8 cellular contexts compared by ENCODE assay signal in the genomic region with DNA sequence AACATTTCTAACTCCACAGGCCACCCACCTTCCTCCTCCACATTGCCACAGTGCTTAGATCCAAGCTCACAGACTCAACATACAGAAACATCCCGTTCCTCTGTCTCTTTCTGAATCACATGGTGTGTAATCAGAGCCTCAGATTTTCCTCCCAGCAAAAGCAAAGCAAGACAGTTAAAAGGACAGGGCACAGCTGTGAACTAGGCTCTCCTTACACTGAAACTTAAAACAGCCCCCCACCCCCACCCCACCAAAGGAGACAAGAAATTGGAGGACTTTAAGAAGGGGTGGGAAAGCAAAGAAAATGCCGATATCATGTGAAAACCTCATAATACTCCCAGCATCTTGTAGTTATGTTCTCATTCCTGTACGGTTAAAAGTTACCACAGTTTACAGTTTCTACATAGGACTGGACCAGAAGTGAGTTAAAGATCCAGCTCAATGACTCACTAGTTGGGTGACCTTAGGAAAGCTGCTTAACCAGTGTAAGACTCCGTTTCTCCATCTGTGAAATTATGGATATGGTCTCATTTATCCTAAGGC. TPM values are rescaled to one million over a fixed set of nuclear protein-coding genes. Genes with fewer than 3 reads are reported as not detected.
DNase-seq lines count a peak whose midpoint lies in the region; ATAC-seq and TF ChIP-seq lines count a peak whose summit lies in the region.

No MANE protein-coding gene starts in this region.

- H4K20me1 ChIP-seq in H9 (ENCODE audit: control insufficient read depth, insufficient read depth, insufficient read length) (no peaks in the 10 kb centered on the region), smooth muscle cell (ENCODE audit: low read depth) (peaks cover 45% of the 10 kb centered on the region)

- WGBS in H9 (ENCODE audit: extremely low coverage, insufficient read length, low lambda C conversion rate), result no CpG with 5 or more reads among the region's 4 CpGs
- 26 to 59% methylated on average over 3 to 4 of the region's 4 CpGs for WGBS in gastroesophageal sphincter (ENCODE audit: low coverage in 1 of 2), 2 donors
- 4% methylated on average over 4 of the region's 4 CpGs for WGBS in smooth muscle cell (ENCODE audit: low lambda C conversion rate)

- no peak overlapping the region for H4K8ac ChIP-seq in H9 (replicated peaks; ENCODE audit: insufficient read length, low read depth, low read length)

- no peak overlapping the region for H3K4me2 ChIP-seq in H9 (ENCODE audit: insufficient read depth, insufficient read length, low read length)
- peak overlapping the region; percentile 87 for H3K4me2 ChIP-seq in smooth muscle cell

- H3K14ac ChIP-seq in H9 (ENCODE audit: insufficient read depth, low read length), result no peak overlapping the region

- H3K36me3 ChIP-seq in gastroesophageal sphincter (peaks cover 0 to 28% of the 10 kb centered on the region in 2 donors), smooth muscle cell (ENCODE audit: low read depth) (peaks cover 12% of the 10 kb centered on the region)

- H3K27ac ChIP-seq in H9 (ENCODE audit: insufficient read length, low read depth, low read length) (no peak overlapping the region), VCaP (peak overlapping the region; percentile 97), gastroesophageal sphincter (peak overlapping the region; percentile 59 to 99 (median 86)), smooth muscle cell (ENCODE audit: low read depth) (peak overlapping the region; percentile 96)

- H2BK20ac ChIP-seq in H9 (ENCODE audit: low read depth, low read length, poor library complexity, severe bottlenecking), result no peak overlapping the region

- H3K9me3 ChIP-seq in H9 (ENCODE audit: control insufficient read depth, low read depth, low read length), result no peaks in the 10 kb centered on the region
- no peaks in the 10 kb centered on the region for H3K9me3 ChIP-seq in gastroesophageal sphincter
- H3K9me3 ChIP-seq in smooth muscle cell (replicated peaks; ENCODE audit: low read depth), result no peaks in the 10 kb centered on the region

- TF ChIP-seq POLR2A in gastroesophageal sphincter (IDR thresholded peaks at IDR 0.05), result no peak

- H3K27me3 Mint-ChIP-seq in H9 (ENCODE audit: low read depth), result no peaks in the 10 kb centered on the region

- no peak overlapping the region for H3T11ph ChIP-seq in H9 (ENCODE audit: low read length)

- no peaks in the 10 kb centered on the region for H3K79me1 ChIP-seq in H9 (ENCODE audit: insufficient read depth, low read depth, low read length, poor library complexity, severe bottlenecking)

- H3K27ac Mint-ChIP-seq in H9, result peak overlapping the region; percentile 45 to 77 (median 60); a peak in 5 of 7 replicates

- no peak for TF ChIP-seq CTCF in H9 (conservative IDR thresholded peaks at IDR 0.05)
- no peak for TF ChIP-seq CTCF in VCaP (conservative IDR thresholded peaks at IDR 0.05)
- no peak for TF ChIP-seq CTCF in gastroesophageal sphincter (IDR thresholded peaks at IDR 0.05)
- no peak for TF ChIP-seq CTCF in smooth muscle cell (IDR thresholded peaks at IDR 0.05; ENCODE audit: borderline replicate concordance, insufficient read depth, poor library complexity, severe bottlenecking)

- H3K56ac ChIP-seq in H9 (ENCODE audit: insufficient read length, low read depth, low read length), result no peak overlapping the region

- H2BK5ac ChIP-seq in H9 (ENCODE audit: insufficient read length, low read length), result no peak overlapping the region

- no peak overlapping the region for H2BK120ac ChIP-seq in H9 (ENCODE audit: low read depth, low read length, poor library complexity, severe bottlenecking)

- no peak for TF ChIP-seq EP300 in gastroesophageal sphincter (IDR thresholded peaks at IDR 0.05)

- H3K4me3 Mint-ChIP-seq in H9, result peak overlapping the region in 1 of 2 experiments; percentile 12; a peak in 1 of 5 replicates

- H3K9ac ChIP-seq in H9 (ENCODE audit: extremely low read depth, insufficient read length, low read length), result no peak overlapping the region
- H3K9ac ChIP-seq in smooth muscle cell (ENCODE audit: low read depth), result peak overlapping the region; percentile 72

- no peak overlapping the region for H3K4ac ChIP-seq in H9 (ENCODE audit: low read depth, low read length)

- peaks cover 0 to 2% of the 10 kb centered on the region in 2 experiments; a peak in 1 of 5 replicates for H3K9me3 Mint-ChIP-seq in H9

- H3K4me3 ChIP-seq in gastroesophageal sphincter, result peak overlapping the region in 1 of 2 donors; percentile 20
- H3K4me3 ChIP-seq in smooth muscle cell, result peak overlapping the region; percentile 95

- peaks cover 3% of the 10 kb centered on the region for H3K23me2 ChIP-seq in H9 (ENCODE audit: insufficient read length, low read depth, low read length, poor library complexity, severe bottlenecking)

- H3K27me3 ChIP-seq in H9 (ENCODE audit: insufficient read depth, low read length) (no peaks in the 10 kb centered on the region), gastroesophageal sphincter (no peaks in the 10 kb centered on the region), smooth muscle cell (ENCODE audit: low read depth) (no peaks in the 10 kb centered on the region)

- no peak overlapping the region for H4K5ac ChIP-seq in H9 (ENCODE audit: insufficient read length, low read depth, low read length)

- H2BK12ac ChIP-seq in H9 (ENCODE audit: insufficient read length, low read depth, low read length), result no peak overlapping the region

- no peak overlapping the region for H3K18ac ChIP-seq in H9 (ENCODE audit: insufficient read length, low read depth, low read length)

- no peak overlapping the region for H4K91ac ChIP-seq in H9 (ENCODE audit: insufficient read length, low read depth, low read length)

- ATAC-seq in gastroesophageal sphincter, result no peak

- no peak overlapping the region for H3K23ac ChIP-seq in H9 (ENCODE audit: insufficient read length, low read depth, low read length)

- DNase-seq in H9, result no peak
- peak; percentile 4 for DNase-seq in smooth muscle cell (lab: John Stamatoyannopoulos, UW; ENCODE audit: unreplicated experiment)
- no peak for DNase-seq in NCI-H774 (lab: John Stamatoyannopoulos, UW)
- DNase-seq in GDM1 (lab: John Stamatoyannopoulos, UW), result no peak
- no peak for DNase-seq in ecto neural progenitor cell (ENCODE audit: low spot score)
- DNase-seq in COLO668 (lab: John Stamatoyannopoulos, UW; ENCODE audit: unreplicated experiment), result no peak

- H2AK5ac ChIP-seq in H9 (ENCODE audit: insufficient read length, low read length), result no peak overlapping the region

- H3K79me2 ChIP-seq in H9 (ENCODE audit: insufficient read depth, low read length) (peaks cover 27% of the 10 kb centered on the region), smooth muscle cell (ENCODE audit: low read depth) (peaks cover 67% of the 10 kb centered on the region)

- H3K36me3 Mint-ChIP-seq in H9 (ENCODE audit: insufficient read depth in 1 of 3, low read depth in 3 of 3), result peaks cover 16 to 46% (median 31%) of the 10 kb centered on the region in 3 experiments; a peak in 6 of 7 replicates

- peaks cover 48% of the 10 kb centered on the region for H3F3A ChIP-seq in smooth muscle cell (ENCODE audit: low read depth)

- H2AFZ ChIP-seq in H9 (ENCODE audit: low read length) (no peak overlapping the region), smooth muscle cell (ENCODE audit: low read depth) (no peak overlapping the region)

- peaks cover 49 to 51% of the 10 kb centered on the region in 2 experiments for H3K4me1 Mint-ChIP-seq in H9

- H2BK15ac ChIP-seq in H9 (ENCODE audit: low read depth, low read length), result no peak overlapping the region

- H3K4me1 ChIP-seq in H9 (ENCODE audit: insufficient read depth, low read length) (peaks cover 2% of the 10 kb centered on the region; the same call in 1 of the 2 replicates), gastroesophageal sphincter (peaks cover 4 to 61% (median 33%) of the 10 kb centered on the region in 3 donors), smooth muscle cell (ENCODE audit: low read depth) (peaks cover 47% of the 10 kb centered on the region)

RNA-seq across cellular contexts. Expression of a gene that starts 4.8 kb away (rescaled TPM):
- 343 and 350 TPM in 2 replicates for total RNA-seq in H9 (2021)
- 100 to 1,000 TPM; 283 to 649 (median 523) TPM for total RNA-seq in gastroesophageal sphincter
- 93.5 and 129 TPM in 2 replicates for total RNA-seq in smooth muscle cell
- polyA plus RNA-seq in smooth muscle cell, result 188 and 237 TPM in 2 replicates

RNA-seq across cellular contexts. Expression of a gene that starts 44.5 kb away (rescaled TPM):
- 0.37 and 0.57 TPM in 2 replicates for total RNA-seq in H9 (2021)
- under 1 TPM in 3 of 4 donors, not detected in 1; 0.40 to 0.77 (median 0.62) TPM for total RNA-seq in gastroesophageal sphincter
- 0.85 and 1.2 TPM in 2 replicates for total RNA-seq in smooth muscle cell
- polyA plus RNA-seq in smooth muscle cell, result 0.24 and 0.30 TPM in 2 replicates
